In genomic region chr4:101141230-101141629, GRCh38 we compare ENCODE assay signal across 19 cellular contexts.
DNase-seq lines count a peak whose midpoint lies in the region; ATAC-seq lines count a peak whose summit lies in the region.
"Had no signal": no experiment of that assay in that cellular context is flagged by ENCODE, and none has a peak within 500 bp of the region (broad histone marks: within the 10 kb centered on the region; RNA-seq: fewer than 3 reads in every experiment).

No MANE protein-coding gene starts in this region.

- H3K4me3 Mint-ChIP-seq in naive B cell: peak overlapping the region; percentile 0 to 87 (median 56)
- H3K4me3 Mint-ChIP-seq: T-helper 2 cell treated with Interferon-gamma antibody and Interleukin-4, amounts not matched to agents 5 μg/mL and 100 μg/mL, for 36 hours had no signal

- H3K27me3 Mint-ChIP-seq in naive B cell: no peaks in the 10 kb centered on the region

- DNase-seq in NCI-H69 (lab: John Stamatoyannopoulos, UW) (peak; percentile 82), naive B cell (no peak)
- no peak for DNase-seq in stimulated activated CD4-positive, alpha-beta T cell treated with anti-CD3 and anti-CD28 coated beads, Interleukin-4, amount 100 ng/mL, for 4 hours
- DNase-seq: activated effector memory CD4-positive, alpha-beta T cell treated with Interleukin-2 at 50 U/mL for 16 hours; BE2C; left ventricle myocardium inferior; NCI-H1105 treated with DMSO at 0.1 percent for 48 hours; NCI-H748 treated with DMSO at 0.1 percent for 48 hours; occipital lobe; thyroid gland had no signal

- peaks cover 3 to 8% of the 10 kb centered on the region in 2 donors for H3K36me3 Mint-ChIP-seq in naive B cell

- peaks cover 0 to 6% (median 0%) of the 10 kb centered on the region in 7 donors for H3K9me3 Mint-ChIP-seq in naive B cell
- H3K9me3 Mint-ChIP-seq: T-helper 2 cell treated with Interferon-gamma antibody and Interleukin-4, amounts not matched to agents 5 μg/mL and 100 μg/mL, for 36 hours had no signal

- H3K4me1 Mint-ChIP-seq in naive B cell: peaks cover 52 to 63% (median 63%) of the 10 kb centered on the region in 3 donors

- H3K27ac Mint-ChIP-seq in naive B cell: peak overlapping the region; percentile 35 to 97 (median 76)
- H3K27ac Mint-ChIP-seq: T-helper 2 cell treated with Interferon-gamma antibody and Interleukin-4, amounts not matched to agents 5 μg/mL and 100 μg/mL, for 36 hours had no signal

- peak; percentile 48 for ATAC-seq in GM18870 (IDR thresholded peaks at IDR 0.05; ENCODE audit: unreplicated experiment)
- peak; percentile 50 for ATAC-seq in HG02642 (IDR thresholded peaks at IDR 0.05; ENCODE audit: poor library complexity, unreplicated experiment)
- ATAC-seq in naive B cell (ENCODE audit: low read depth in 2 of 2): peak; percentile 58 to 62
- ATAC-seq in HG03025 (IDR thresholded peaks at IDR 0.05; ENCODE audit: low FRiP score, unreplicated experiment): no peak
- no peak for ATAC-seq in HG03469 (IDR thresholded peaks at IDR 0.05; ENCODE audit: unreplicated experiment)
- no peak for ATAC-seq in GM21390 (IDR thresholded peaks at IDR 0.05; ENCODE audit: unreplicated experiment)
- ATAC-seq: gastroesophageal sphincter, K562, Panc1 had no signal

Comparison
In these comparisons a context has a peak if more than half of its experiments do, and no peak if none do; other contexts are left out.
1. ATAC-seq: peak in GM18870 (single experiment), HG02642 (single experiment) and naive B cell (2 of 2); none in HG03025 (single experiment), HG03469 (single experiment) and GM21390 (single experiment).